In the genomic region with DNA sequence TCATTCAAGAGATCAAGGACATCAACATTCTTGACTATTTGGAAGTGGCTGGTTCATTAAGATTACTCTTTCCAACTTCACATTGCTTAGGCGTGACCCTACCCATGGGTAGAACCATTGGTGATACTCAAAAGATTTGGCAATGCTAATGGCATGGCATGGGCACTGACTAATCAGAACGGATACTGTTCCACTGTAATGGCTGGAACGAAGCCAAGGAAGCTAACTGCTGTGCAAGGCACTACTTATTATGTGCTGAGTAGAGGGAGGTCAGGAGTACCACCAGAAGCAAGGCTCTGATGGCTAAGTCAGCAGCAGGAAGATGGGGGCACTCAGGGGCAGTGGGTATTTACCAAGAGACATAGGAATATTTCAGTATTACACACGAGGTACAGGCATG, we compare ENCODE assay signal across 24 cellular contexts. TPM values are rescaled to one million over a fixed set of nuclear protein-coding genes. Genes with fewer than 3 reads are reported as not detected.
DNase-seq lines count a peak whose midpoint lies in the region; ATAC-seq and TF ChIP-seq lines count a peak whose summit lies in the region.
"Had no signal": no experiment of that assay in that cellular context is flagged by ENCODE, and none has a peak within 500 bp of the region (broad histone marks: within the 10 kb centered on the region; RNA-seq: fewer than 3 reads in every experiment).

No MANE protein-coding gene starts in this region.

- H3K4me3 ChIP-seq in mucosa of descending colon, result no peak overlapping the region
- H3K4me3 ChIP-seq: K562, ovary, SK-N-MC, suprapubic skin, uterus had no signal

- intact Hi-C loops in mucosa of descending colon (cut with DNase I, micrococcal nuclease), result no loop called here

- no peak for TF ChIP-seq CTCF in mucosa of descending colon (IDR thresholded peaks at IDR 0.05)

- DNase-seq in NCI-H2029 (lab: John Stamatoyannopoulos, UW) (peak; percentile 69), NCI-H2029 treated with DMSO at 0.1 percent for 48 hours (lab: John Stamatoyannopoulos, UW) (no peak), HS-27A (ENCODE audit: low read depth) (peak; percentile 4), RPMI7951 (ENCODE audit: low read depth) (peak; percentile 6), kidney tubule cell (ENCODE audit: low spot score) (peak; percentile 43), mucosa of descending colon (no peak), medulla oblongata (ENCODE audit: extremely low spot score) (no peak)
- DNase-seq in stimulated activated naive CD8-positive, alpha-beta T cell treated with anti-CD3 and anti-CD28 coated beads, Interleukin-15, Interleukin-2, amounts not matched to agents 100 U/mL and 50 U/mL, for 24 hours, result no peak
- DNase-seq: activated CD4-positive, CD25-positive, alpha-beta regulatory T cell; activated CD8-positive, alpha-beta T cell treated with anti-CD3 and anti-CD28 coated beads for 36 hours; activated naive CD4-positive, alpha-beta T cell treated with Interleukin-2 at 50 U/mL for 16 hours; activated T-cell treated with anti-CD3 and anti-CD28 coated beads, Interleukin-2, amount 50 U/mL, for 1 hour; amniotic stem cell; erythroblast; HFFc6; kidney glomerular epithelial cell; natural killer cell; ovary; RPMI8226; uterus had no signal

- ATAC-seq in mucosa of descending colon, result no peak
- ATAC-seq in stimulated activated naive CD8-positive, alpha-beta T cell treated with anti-CD3 and anti-CD28 coated beads, Interleukin-15, Interleukin-2, amounts not matched to agents 100 U/mL and 50 U/mL, for 24 hours, result no peak
- ATAC-seq: activated CD8-positive, alpha-beta T cell treated with anti-CD3 and anti-CD28 coated beads for 36 hours; K562; natural killer cell; sciatic nerve had no signal

- H3K4me1 ChIP-seq in mucosa of descending colon (ENCODE audit: low read depth), result no peaks in the 10 kb centered on the region
- H3K4me1 ChIP-seq: suprapubic skin, uterus had no signal

- H3K36me3 ChIP-seq in mucosa of descending colon (ENCODE audit: low read depth), result no peaks in the 10 kb centered on the region
- H3K36me3 ChIP-seq: ovary, suprapubic skin, uterus had no signal

- no peaks in the 10 kb centered on the region for H3K9me3 ChIP-seq in mucosa of descending colon
- H3K9me3 ChIP-seq: ovary, suprapubic skin, uterus had no signal

RNA-seq across cellular contexts. Expression of a gene that starts 31.9 kb away (rescaled TPM):
- total RNA-seq in RPMI7951 (2014; rRNA removed; shearing (Covaris generic)), result 1.1 TPM in 1 of 2 replicates, not detected in the other
- 10 to 100 TPM in 1 of 3 donors, 1 to 10 TPM in 2; 7.0 to 14.6 (median 7.4) TPM for total RNA-seq in mucosa of descending colon
- total RNA-seq: activated CD8-positive, alpha-beta T cell treated with anti-CD3 and anti-CD28 coated beads for 36 hours; HFFc6 had no signal

Comparison
In these comparisons a context has a peak if more than half of its experiments do, and no peak if none do; other contexts are left out.
1. DNase-seq: peak in NCI-H2029 (single experiment), HS-27A (single experiment), RPMI7951 (single experiment) and kidney tubule cell (single experiment); none in NCI-H2029 treated with DMSO at 0.1 percent for 48 hours (single experiment), mucosa of descending colon (0 of 3), stimulated activated naive CD8-positive, alpha-beta T cell treated with anti-CD3 and anti-CD28 coated beads, Interleukin-15, Interleukin-2, amounts not matched to agents 100 U/mL and 50 U/mL, for 24 hours (single experiment) and medulla oblongata (single experiment).